13 cellular contexts compared by ENCODE assay signal in the genomic region with DNA sequence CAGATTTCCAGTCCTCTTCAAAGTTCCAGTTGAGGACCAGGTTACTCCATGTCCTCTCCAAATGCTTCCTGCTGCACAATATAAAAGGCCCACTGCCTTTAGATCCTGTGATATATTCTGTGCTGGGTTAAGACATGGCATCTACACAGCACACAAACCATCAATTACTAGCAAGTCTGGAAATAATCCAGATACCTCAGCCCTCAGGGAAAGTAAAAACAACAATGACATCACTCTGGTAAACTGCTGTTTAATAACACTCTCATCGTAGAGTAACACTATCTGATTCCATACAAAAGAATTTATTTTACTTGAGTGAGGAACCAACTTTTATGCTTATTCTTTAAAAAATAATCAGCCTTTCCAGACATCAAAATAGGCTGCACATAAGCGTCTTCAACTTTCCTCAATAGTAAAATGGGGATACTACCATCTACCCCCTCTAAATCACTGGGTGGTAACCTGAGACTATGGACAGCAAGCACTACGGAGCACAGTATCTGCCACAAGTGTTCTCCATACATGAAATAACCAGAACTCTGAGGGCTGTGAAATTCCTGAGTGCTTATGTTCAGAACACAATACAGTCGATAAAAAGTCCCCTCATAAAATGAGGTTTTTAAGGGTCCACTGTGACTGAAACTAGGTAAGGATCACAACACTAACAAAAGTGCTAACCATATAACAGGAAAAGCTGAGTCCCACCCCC. TPM values are rescaled to one million over a fixed set of nuclear protein-coding genes. Genes with fewer than 3 reads are reported as not detected.
DNase-seq lines count a peak whose midpoint lies in the region; ATAC-seq, FAIRE-seq and TF ChIP-seq lines count a peak whose summit lies in the region.
"Had no signal": no experiment of that assay in that cellular context is flagged by ENCODE, and none has a peak within 500 bp of the region (broad histone marks: within the 10 kb centered on the region; RNA-seq: fewer than 3 reads in every experiment).

No MANE protein-coding gene starts in this region.

- intact Hi-C loops in CD4-positive, alpha-beta T cell (cut with DNase I, micrococcal nuclease): no loop called here
- intact Hi-C loops in pancreas (cut with DNase I): no loop called here

- CTCF ChIA-PET in RWPE1 (lab: Yijun Ruan, JAX): no interaction called here
- CTCF ChIA-PET in CD4-positive, alpha-beta T cell (lab: Charles Lee): no interaction called here

- H3K9me3 ChIP-seq in CD4-positive, alpha-beta T cell (ENCODE audit: control insufficient read depth, low read length): no peaks in the 10 kb centered on the region
- H3K9me3 ChIP-seq in pancreas: no peaks in the 10 kb centered on the region

- H3K27me3 ChIP-seq in CD4-positive, alpha-beta T cell (ENCODE audit: control insufficient read depth, insufficient read depth, low read length): no peaks in the 10 kb centered on the region
- H3K27me3 ChIP-seq in pancreas: no peaks in the 10 kb centered on the region

- H3K36me3 ChIP-seq in pancreas: no peaks in the 10 kb centered on the region

- H3K27ac ChIP-seq in RWPE1 (no peak overlapping the region), pancreas (no peak overlapping the region)
- no peak overlapping the region for H3K27ac ChIP-seq in CD4-positive, alpha-beta T cell (ENCODE audit: low read depth, low read length)

- ATAC-seq in CD4-positive, alpha-beta T cell (ENCODE audit: poor library complexity): no peak
- no peak for ATAC-seq in pancreas
- ATAC-seq: GM12878 had no signal

- FAIRE-seq in pancreas (lab: Jason Lieb, UNC): no peak
- FAIRE-seq: GM12878 had no signal

- peaks cover 0 to 12% (median 4%) of the 10 kb centered on the region in 3 donors for H3K4me1 ChIP-seq in pancreas

- TF ChIP-seq CTCF in RWPE1 (conservative IDR thresholded peaks at IDR 0.05; ENCODE audit: low read depth) (no peak), pancreas (IDR thresholded peaks at IDR 0.05) (no peak)
- TF ChIP-seq CTCF in CD4-positive, alpha-beta T cell (IDR thresholded peaks at IDR 0.05): no peak

- H3K4me1 Mint-ChIP-seq in CD4-positive, alpha-beta T cell (ENCODE audit: low read depth): no peaks in the 10 kb centered on the region

- H3K27me3 Mint-ChIP-seq in CD4-positive, alpha-beta T cell: peaks cover 5% of the 10 kb centered on the region

- H3K4me3 Mint-ChIP-seq in CD4-positive, alpha-beta T cell: no peak overlapping the region

- POLR2A ChIA-PET in RWPE1 (lab: Yijun Ruan, JAX; ENCODE audit: low non-redundant PET): no interaction called here
- POLR2A ChIA-PET in CD4-positive, alpha-beta T cell (lab: Charles Lee): no interaction called here

- DNase-seq in DMS53 (lab: John Stamatoyannopoulos, UW): peak; percentile 5
- DNase-seq in DMS53 treated with DMSO at 0.1 percent for 48 hours (lab: John Stamatoyannopoulos, UW; ENCODE audit: unreplicated experiment): no peak
- peak; percentile 36 for DNase-seq in RWPE1 (ENCODE audit: low spot score)
- DNase-seq in fibroblast of peridontal ligament (ENCODE audit: extremely low read depth): peak; percentile 86
- DNase-seq in smooth muscle cell of the brain vasculature (ENCODE audit: low read depth, low spot score): peak; percentile 53
- no peak for DNase-seq in CD4-positive, alpha-beta T cell
- no peak for DNase-seq in NCI-H128 (lab: John Stamatoyannopoulos, UW; ENCODE audit: unreplicated experiment)
- DNase-seq in pancreas: no peak
- DNase-seq: activated naive CD4-positive, alpha-beta T cell treated with Interleukin-2 at 50 U/mL for 16 hours; OCI-M1; stimulated activated CD4-positive, alpha-beta T cell treated with anti-CD3 and anti-CD28 coated beads, Interleukin-12 subunit alpha, Interleukin-12 subunit beta, amount 100 ng/mL, for 4 hours; stimulated activated naive CD4-positive, alpha-beta T cell had no signal

- WGBS in pancreas, 2 donors: 72 to 83% methylated on average over 4 of the region's 4 CpGs

- no peak overlapping the region for H3K4me3 ChIP-seq in pancreas
- H3K4me3 ChIP-seq: GM12878 had no signal

- H3K36me3 Mint-ChIP-seq in CD4-positive, alpha-beta T cell (ENCODE audit: low read depth): no peaks in the 10 kb centered on the region

- H3K27ac Mint-ChIP-seq in CD4-positive, alpha-beta T cell: no peak overlapping the region

- no peaks in the 10 kb centered on the region for H3K9me3 Mint-ChIP-seq in CD4-positive, alpha-beta T cell

RNA-seq across cellular contexts. Expression of a gene that starts 53.4 kb away (rescaled TPM):
- total RNA-seq in CD4-positive, alpha-beta T cell: not detected
- under 1 TPM; 0.24 to 0.97 (median 0.45) TPM for total RNA-seq in pancreas
- polyA plus RNA-seq in pancreas: under 1 TPM; 0.23 to 0.68 TPM

Comparison
In these comparisons a context has a peak if more than half of its experiments do, and no peak if none do; other contexts are left out.
1. DNase-seq: peak in DMS53 (single experiment), RWPE1 (single experiment), fibroblast of peridontal ligament (single experiment) and smooth muscle cell of the brain vasculature (single experiment); none in DMS53 treated with DMSO at 0.1 percent for 48 hours (single experiment), CD4-positive, alpha-beta T cell (0 of 10), NCI-H128 (single experiment) and pancreas (0 of 6).